Comparison of ENCODE assay signal across 10 cellular contexts in the genomic region with DNA sequence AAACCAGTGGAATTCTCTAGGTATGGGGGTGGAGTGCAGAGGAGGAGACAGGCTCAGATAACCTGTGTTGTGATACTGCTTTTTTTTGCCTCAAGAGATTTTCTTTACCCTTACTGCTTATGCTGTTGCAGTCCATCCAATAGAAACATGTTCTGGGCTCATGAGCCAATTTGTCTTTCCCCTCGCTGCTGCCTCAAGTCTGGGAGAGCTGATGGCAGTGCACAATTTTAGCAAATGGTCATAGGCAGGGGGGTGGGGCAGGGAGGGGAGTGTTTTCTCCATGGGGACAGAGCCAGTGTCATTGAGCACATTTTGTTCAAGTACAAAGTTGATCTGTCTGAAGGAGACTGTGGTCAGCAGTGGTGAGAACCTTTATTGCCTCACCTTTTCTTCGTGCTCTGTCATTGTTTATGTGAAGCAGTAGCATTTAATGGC.
DNase-seq lines count a peak whose midpoint lies in the region; ATAC-seq and TF ChIP-seq lines count a peak whose summit lies in the region.
"Had no signal": no experiment of that assay in that cellular context is flagged by ENCODE, and none has a peak within 500 bp of the region (broad histone marks: within the 10 kb centered on the region; RNA-seq: fewer than 3 reads in every experiment).

No MANE protein-coding gene starts in this region.

- no peak overlapping the region for H3K4me3 ChIP-seq in heart right ventricle
- no peak overlapping the region for H3K4me3 ChIP-seq in rectal smooth muscle tissue (ENCODE audit: low read length)

- H3K4me1 Mint-ChIP-seq in activated T-helper 17 cell treated with anti-CD3 and anti-CD28 coated beads, Interleukin-2, amount 50 U/mL, for 72 hours, result peaks cover 53% of the 10 kb centered on the region

- H3K36me3 ChIP-seq in heart right ventricle, result no peaks in the 10 kb centered on the region
- H3K36me3 ChIP-seq in rectal smooth muscle tissue (ENCODE audit: control insufficient read depth, insufficient read depth, low read length), result no peaks in the 10 kb centered on the region

- whole genome bisulfite sequencing in heart right ventricle, 2 donors, result 41 to 45% methylated on average over 2 of the region's 2 CpGs

- peak overlapping the region; percentile 69 for H3K4me3 Mint-ChIP-seq in activated T-helper 17 cell treated with anti-CD3 and anti-CD28 coated beads, Interleukin-2, amount 50 U/mL, for 72 hours

- peaks cover 68% of the 10 kb centered on the region for H3K36me3 Mint-ChIP-seq in activated T-helper 17 cell treated with anti-CD3 and anti-CD28 coated beads, Interleukin-2, amount 50 U/mL, for 72 hours (ENCODE audit: low read depth)

- H3K9me3 ChIP-seq in heart right ventricle, result no peaks in the 10 kb centered on the region

- H3K27ac ChIP-seq in heart right ventricle (peak overlapping the region; percentile 57 to 85 (median 80)), rectal smooth muscle tissue (ENCODE audit: low read depth, low read length) (peak overlapping the region; percentile 53)

- ATAC-seq in GM18868 (IDR thresholded peaks at IDR 0.05; ENCODE audit: unreplicated experiment), result peak; percentile 3
- no peak for ATAC-seq in activated T-helper 17 cell treated with anti-CD3 and anti-CD28 coated beads, Interleukin-2, amount 50 U/mL, for 72 hours (replicated peaks)
- ATAC-seq in heart right ventricle, result peak; percentile 78 to 93 (median 90)
- no peak for ATAC-seq in GM21737 (IDR thresholded peaks at IDR 0.05; ENCODE audit: unreplicated experiment)
- ATAC-seq in HG03280 (IDR thresholded peaks at IDR 0.05; ENCODE audit: unreplicated experiment), result no peak

- no peak overlapping the region for H3K9ac ChIP-seq in rectal smooth muscle tissue (ENCODE audit: low read length)

- DNase-seq in heart right ventricle, result peak; percentile 61 to 81
- DNase-seq in OCI-M2 (lab: John Stamatoyannopoulos, UW; ENCODE audit: unreplicated experiment), result no peak
- DNase-seq in SW480 (ENCODE audit: low spot score), result no peak
- DNase-seq: effector CD4-positive, alpha-beta T cell; T1000 had no signal

- H3K4me1 ChIP-seq in heart right ventricle (peaks cover 0 to 86% (median 82%) of the 10 kb centered on the region in 9 donors), rectal smooth muscle tissue (ENCODE audit: control insufficient read depth, insufficient read depth, low read length) (peaks cover 56% of the 10 kb centered on the region)

- H3K9me3 Mint-ChIP-seq in activated T-helper 17 cell treated with anti-CD3 and anti-CD28 coated beads, Interleukin-2, amount 50 U/mL, for 72 hours, result no peaks in the 10 kb centered on the region

- no peak for TF ChIP-seq CTCF in heart right ventricle (IDR thresholded peaks at IDR 0.05)

- H3K27ac Mint-ChIP-seq in activated T-helper 17 cell treated with anti-CD3 and anti-CD28 coated beads, Interleukin-2, amount 50 U/mL, for 72 hours, result peak overlapping the region; percentile 86

- H3K27me3 Mint-ChIP-seq in activated T-helper 17 cell treated with anti-CD3 and anti-CD28 coated beads, Interleukin-2, amount 50 U/mL, for 72 hours, result no peaks in the 10 kb centered on the region

- H3K27me3 ChIP-seq in heart right ventricle (no peaks in the 10 kb centered on the region), rectal smooth muscle tissue (ENCODE audit: control insufficient read depth, insufficient read depth, low read length) (no peaks in the 10 kb centered on the region)

- intact Hi-C loops in heart right ventricle (cut with DNase I), result loop anchor here in 3 of 10 donors (10.0 kb wide), 1 partner anchor 129 kb away; no protein-coding TSS in a partner anchor

Comparison
In these comparisons a context has a peak if more than half of its experiments do, and no peak if none do; other contexts are left out.
1. ATAC-seq: peak in GM18868 (single experiment) and heart right ventricle (8 of 8); none in activated T-helper 17 cell treated with anti-CD3 and anti-CD28 coated beads, Interleukin-2, amount 50 U/mL, for 72 hours (single experiment), GM21737 (single experiment) and HG03280 (single experiment).
2. DNase-seq: peak in heart right ventricle (2 of 2); none in OCI-M2 (single experiment) and SW480 (single experiment).